Comparison of ENCODE assay signal across 15 cellular contexts in genomic region chr16:23751053-23751452, GRCh38. TPM values are rescaled to one million over a fixed set of nuclear protein-coding genes. Genes with fewer than 3 reads are reported as not detected.
"Had no signal": no experiment of that assay in that cellular context is flagged by ENCODE, and none has a peak within 500 bp of the region (broad histone marks: within the 10 kb centered on the region; RNA-seq: fewer than 3 reads in every experiment).

No MANE protein-coding gene starts in this region.

RNA-seq across cellular contexts. Expression of gene CHP2, which starts 3.8 kb away (rescaled TPM):
- total RNA-seq: kidney, kidney epithelial cell, left cardiac atrium, left lobe of liver, left ventricle myocardium inferior, left ventricle myocardium superior, liver, lung microvascular endothelial cell, mammary epithelial cell, mesothelial cell of epicardium, mucosa of gallbladder, myocyte had no signal
- polyA plus RNA-seq: immature natural killer cell, liver, mammary epithelial cell had no signal

RNA-seq across cellular contexts. Expression of gene ERN2, which starts 38.0 kb away (rescaled TPM):
- total RNA-seq: kidney, kidney epithelial cell, left ventricle myocardium inferior, left ventricle myocardium superior, lung microvascular endothelial cell, mammary epithelial cell, mononuclear cell, myocyte had no signal
- polyA plus RNA-seq: immature natural killer cell, keratinocyte had no signal
